In the genomic region with DNA sequence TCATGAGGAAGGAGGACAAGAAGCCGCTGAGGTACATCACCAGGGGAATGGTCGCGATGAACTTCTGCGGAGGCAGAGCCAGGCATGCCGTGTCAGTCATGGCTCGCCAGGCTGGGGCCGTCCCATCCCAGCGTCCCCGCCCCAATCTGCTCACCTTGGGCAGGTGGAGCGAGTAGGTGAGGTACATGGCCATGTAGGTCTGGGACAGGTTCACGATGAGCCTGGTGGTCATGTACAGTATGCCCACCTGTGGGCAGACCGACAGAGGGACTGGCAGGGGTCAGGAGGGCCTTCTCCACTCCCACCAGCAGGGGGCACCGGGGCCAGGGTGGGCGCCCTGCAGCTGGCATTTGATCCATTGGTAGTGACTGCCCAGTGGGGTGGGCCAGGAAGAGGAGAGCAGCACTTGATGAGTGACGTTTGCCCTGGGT, we compare ENCODE assay signal across 10 cellular contexts. TPM values are rescaled to one million over a fixed set of nuclear protein-coding genes. Genes with fewer than 3 reads are reported as not detected.
DNase-seq lines count a peak whose midpoint lies in the region; ATAC-seq, FAIRE-seq and TF ChIP-seq lines count a peak whose summit lies in the region.
"Had no signal": no experiment of that assay in that cellular context is flagged by ENCODE, and none has a peak within 500 bp of the region (broad histone marks: within the 10 kb centered on the region; RNA-seq: fewer than 3 reads in every experiment).

No MANE protein-coding gene starts in this region.

- H3K36me3 ChIP-seq in testis (ENCODE audit: low read depth, missing control alignments) = no peaks in the 10 kb centered on the region

- H3K4me1 ChIP-seq in testis = no peaks in the 10 kb centered on the region

- H3K4me3 ChIP-seq in fibroblast of villous mesenchyme (ENCODE audit: low read depth, low read length) (no peak overlapping the region), testis (no peak overlapping the region)

- no peak for FAIRE-seq in GM19239 (lab: Jason Lieb, UNC)

- H3K27me3 ChIP-seq in testis = no peaks in the 10 kb centered on the region

- no peak for ATAC-seq in HG02759 (IDR thresholded peaks at IDR 0.05; ENCODE audit: unreplicated experiment)

- intact Hi-C loops in testis (cut with DNase I; ENCODE audit: low total_unique reads) = no loop called here

- no peak for TF ChIP-seq POLR2A in testis (IDR thresholded peaks at IDR 0.05)

- H3K9me3 ChIP-seq in testis = no peaks in the 10 kb centered on the region

- 90 to 94% methylated on average over 10 to 15 of the region's 15 CpGs for WGBS in testis, 2 donors

- DNase-seq in activated effector memory CD4-positive, alpha-beta T cell treated with anti-CD3 and anti-CD28 coated beads, Interleukin-2, amount 50 U/mL, for 16 hours = peak; percentile 78
- DNase-seq in activated effector memory CD4-positive, alpha-beta T cell treated with Interleukin-2 at 50 U/mL for 16 hours = no peak
- DNase-seq in activated CD4-positive, alpha-beta T cell treated with anti-CD3 and anti-CD28 coated beads, Interleukin-2, amount 50 U/mL, for 1 hour = peak; percentile 22
- DNase-seq in fibroblast of villous mesenchyme (ENCODE audit: low read depth) = no peak
- no peak for DNase-seq in testis
- no peak for DNase-seq in GM19239 (ENCODE audit: insufficient read length, low spot score)
- DNase-seq in NCI-H1930 (lab: John Stamatoyannopoulos, UW) = no peak
- DNase-seq: DMS153 had no signal

- H3K27ac ChIP-seq in testis = no peak overlapping the region

- peak; percentile 63 for TF ChIP-seq CTCF in fibroblast of villous mesenchyme (IDR thresholded peaks at IDR 0.05; ENCODE audit: insufficient read depth, low read depth, low read length)
- peak; percentile 10 to 38 (median 23) for TF ChIP-seq CTCF in testis (IDR thresholded peaks at IDR 0.05)

RNA-seq across cellular contexts. Expression of gene TEKTIP1, which starts 8.3 kb away (rescaled TPM):
- total RNA-seq in fibroblast of villous mesenchyme (not detected in 2 replicates), testis (10 to 100 TPM; 35.8 to 55.9 TPM)
- polyA plus RNA-seq in testis (ENCODE audit: insufficient read depth, low read depth, low replicate concordance) = 68.2 TPM
- total RNA-seq: LHCN-M2 had no signal

RNA-seq across cellular contexts. Expression of gene MFSD12, which starts 10.1 kb away (rescaled TPM):
- total RNA-seq in fibroblast of villous mesenchyme (137 and 139 TPM in 2 replicates), testis (10 to 100 TPM; 83.9 to 95.1 TPM)
- polyA plus RNA-seq in testis (ENCODE audit: insufficient read depth, low read depth, low replicate concordance) = 32.8 TPM

RNA-seq across cellular contexts. Expression of gene HMG20B, which starts 25.4 kb away (rescaled TPM):
- total RNA-seq in fibroblast of villous mesenchyme = 72.5 and 124 TPM in 2 replicates
- 100 to 1,000 TPM; 108 to 129 TPM for total RNA-seq in testis
- 66.2 TPM for polyA plus RNA-seq in testis (ENCODE audit: insufficient read depth, low read depth, low replicate concordance)

RNA-seq across cellular contexts. Expression of gene GIPC3, which starts 38.0 kb away (rescaled TPM):
- 0.32 and 0.43 TPM in 2 replicates for total RNA-seq in fibroblast of villous mesenchyme
- total RNA-seq in testis = under 1 TPM; 0.50 to 0.87 TPM
- 1.5 TPM for polyA plus RNA-seq in testis (ENCODE audit: insufficient read depth, low read depth, low replicate concordance)

RNA-seq across cellular contexts. Expression of gene FZR1, which starts 41.2 kb away (rescaled TPM):
- total RNA-seq in fibroblast of villous mesenchyme (37.6 and 40.3 TPM in 2 replicates), testis (10 to 100 TPM; 91.2 to 95.1 TPM)
- polyA plus RNA-seq in testis (ENCODE audit: insufficient read depth, low read depth, low replicate concordance) = 123 TPM

Comparison
In these comparisons a context has a peak if more than half of its experiments do, and no peak if none do; other contexts are left out.
1. DNase-seq: peak in activated effector memory CD4-positive, alpha-beta T cell treated with anti-CD3 and anti-CD28 coated beads, Interleukin-2, amount 50 U/mL, for 16 hours (single experiment) and activated CD4-positive, alpha-beta T cell treated with anti-CD3 and anti-CD28 coated beads, Interleukin-2, amount 50 U/mL, for 1 hour (single experiment); none in activated effector memory CD4-positive, alpha-beta T cell treated with Interleukin-2 at 50 U/mL for 16 hours (single experiment), fibroblast of villous mesenchyme (single experiment), testis (single experiment), GM19239 (single experiment) and NCI-H1930 (0 of 2).
2. RNA of gene TEKTIP1, which starts 8.3 kb away (total RNA-seq): 35.8 to 55.9 TPM in testis; not detected in fibroblast of villous mesenchyme; every median in the first group is over 10 times any median in the second.